In genomic region chr3:59257506-59257905, GRCh38 we compare ENCODE assay signal across 33 cellular contexts.
"Had no signal": no experiment of that assay in that cellular context is flagged by ENCODE, and none has a peak within 500 bp of the region (broad histone marks: within the 10 kb centered on the region; RNA-seq: fewer than 3 reads in every experiment).

No MANE protein-coding gene starts in this region.

- H3K4me1 ChIP-seq: esophagus muscularis mucosa had no signal

- H3K4me3 Mint-ChIP-seq: activated B cell treated with CpG ODN at 0.5 μM for 24 hours; activated CD8-positive, alpha-beta T cell treated with anti-CD3 and anti-CD28 coated beads for 36 hours; activated naive CD8-positive, alpha-beta T cell; activated T-cell treated with anti-CD3 and anti-CD28 coated beads, Interleukin-2, amount 50 U/mL, for 4 hours; activated T-helper 17 cell treated with anti-CD3 and anti-CD28 coated beads, Interleukin-2, amount 50 U/mL, for 72 hours; central memory CD8-positive, alpha-beta T cell; effector memory CD8-positive, alpha-beta T cell; T-helper 17 cell; T-helper 2 cell treated with Interferon-gamma antibody and Interleukin-4, amounts not matched to agents 5 μg/mL and 100 μg/mL, for 36 hours had no signal

- H3K36me3 ChIP-seq: brain microvascular endothelial cell, esophagus muscularis mucosa, WERI-Rb-1 had no signal

- H3K4me3 ChIP-seq: esophagus muscularis mucosa had no signal

- FAIRE-seq: bronchial epithelial cell, colon, frontal cortex had no signal

- H3K27me3 ChIP-seq: brain microvascular endothelial cell, esophagus muscularis mucosa had no signal

- H3K9me3 ChIP-seq: esophagus muscularis mucosa had no signal

- DNase-seq: activated B cell treated with CpG ODN at 0.5 μM for 24 hours; activated CD4-positive, alpha-beta T cell treated with anti-CD3 and anti-CD28 coated beads for 48 hours; activated CD4-positive, alpha-beta T cell treated with anti-CD3 and anti-CD28 coated beads, Interleukin-2, amount 50 U/mL, for 1 hour; activated CD4-positive, alpha-beta T cell treated with anti-CD3 and anti-CD28 coated beads, Interleukin-2, amount 50 U/mL, for 48 hours; activated CD8-positive, alpha-beta memory T cell treated with anti-CD3 and anti-CD28 coated beads for 24 hours; activated CD8-positive, alpha-beta T cell treated with anti-CD3 and anti-CD28 coated beads for 36 hours; activated effector memory CD4-positive, alpha-beta T cell treated with Interleukin-2 at 50 U/mL for 16 hours; activated gamma-delta T cell treated with Interleukin-2 at 50 U/mL for 16 hours; activated naive CD4-positive, alpha-beta T cell treated with anti-CD3 and anti-CD28 coated beads, Interleukin-2, amount 50 U/mL, for 16 hours; activated naive CD4-positive, alpha-beta T cell treated with Interleukin-2 at 50 U/mL for 16 hours; activated T-cell treated with anti-CD3 and anti-CD28 coated beads, Interleukin-2, amount 50 U/mL, for 4 hours; amygdala; aorta; brain microvascular endothelial cell; cortex of kidney; dermis blood vessel endothelial cell; effector CD4-positive, alpha-beta T cell; effector memory CD8-positive, alpha-beta T cell; erythroblast; head of caudate nucleus; T-helper 1 cell; T-helper 17 cell; T1000; WERI-Rb-1 had no signal

- H3K36me3 Mint-ChIP-seq: activated naive CD8-positive, alpha-beta T cell had no signal

- H3K27ac ChIP-seq: brain microvascular endothelial cell, esophagus muscularis mucosa, WERI-Rb-1 had no signal

- H3K27me3 Mint-ChIP-seq: activated B cell treated with CpG ODN at 0.5 μM for 24 hours; activated CD8-positive, alpha-beta T cell treated with anti-CD3 and anti-CD28 coated beads for 36 hours; activated naive CD8-positive, alpha-beta T cell; central memory CD8-positive, alpha-beta T cell; effector memory CD8-positive, alpha-beta T cell; T-helper 17 cell had no signal

- H3K27ac Mint-ChIP-seq: activated B cell treated with CpG ODN at 0.5 μM for 24 hours; activated CD8-positive, alpha-beta T cell treated with anti-CD3 and anti-CD28 coated beads for 36 hours; activated naive CD8-positive, alpha-beta T cell; activated T-helper 17 cell treated with anti-CD3 and anti-CD28 coated beads, Interleukin-2, amount 50 U/mL, for 72 hours; effector memory CD8-positive, alpha-beta T cell; T-helper 17 cell; T-helper 2 cell treated with Interferon-gamma antibody and Interleukin-4, amounts not matched to agents 5 μg/mL and 100 μg/mL, for 36 hours had no signal

- H3K4me1 Mint-ChIP-seq: activated T-helper 17 cell treated with anti-CD3 and anti-CD28 coated beads, Interleukin-2, amount 50 U/mL, for 72 hours; central memory CD8-positive, alpha-beta T cell; T-helper 17 cell had no signal

- H3K9me3 Mint-ChIP-seq: activated B cell treated with CpG ODN at 0.5 μM for 24 hours; activated CD8-positive, alpha-beta T cell treated with anti-CD3 and anti-CD28 coated beads for 36 hours; activated T-cell treated with anti-CD3 and anti-CD28 coated beads, Interleukin-2, amount 50 U/mL, for 4 hours; activated T-helper 17 cell treated with anti-CD3 and anti-CD28 coated beads, Interleukin-2, amount 50 U/mL, for 72 hours; central memory CD8-positive, alpha-beta T cell; effector memory CD8-positive, alpha-beta T cell; T-helper 2 cell treated with Interferon-gamma antibody and Interleukin-4, amounts not matched to agents 5 μg/mL and 100 μg/mL, for 36 hours had no signal

- ATAC-seq: activated CD4-positive, CD25-positive, alpha-beta regulatory T cell treated with anti-CD3 and anti-CD28 coated beads, Interleukin-2, amount 50 U/mL, for 24 hours; activated CD8-positive, alpha-beta T cell treated with anti-CD3 and anti-CD28 coated beads for 36 hours; activated T-cell treated with anti-CD3 and anti-CD28 coated beads, Interleukin-2, amount 50 U/mL, for 4 hours; activated T-helper 17 cell treated with anti-CD3 and anti-CD28 coated beads, Interleukin-2, amount 50 U/mL, for 72 hours; effector memory CD8-positive, alpha-beta T cell; T-helper 17 cell had no signal
